33 cellular contexts compared by ENCODE assay signal in the genomic region with DNA sequence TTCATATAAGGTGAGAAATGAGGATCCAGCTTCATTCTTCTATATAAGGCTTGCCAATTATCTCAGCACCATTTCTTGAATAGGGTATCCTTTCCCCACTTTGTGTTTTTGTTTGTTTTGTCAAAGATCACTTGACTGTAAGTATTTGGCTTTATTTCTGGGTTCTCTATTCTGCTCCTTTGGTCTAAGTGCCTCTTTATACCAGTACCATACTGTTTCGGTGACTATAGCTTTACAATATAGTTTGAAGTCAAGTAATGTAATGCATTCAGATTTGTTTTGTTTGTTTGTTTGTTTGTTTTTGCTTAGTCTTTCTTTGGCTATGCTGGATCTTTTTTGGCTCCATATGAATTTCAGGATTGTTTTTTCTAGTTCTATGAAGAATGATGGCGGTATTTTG.
DNase-seq lines count a peak whose midpoint lies in the region; ATAC-seq, FAIRE-seq and TF ChIP-seq lines count a peak whose summit lies in the region.
"Had no signal": no experiment of that assay in that cellular context is flagged by ENCODE, and none has a peak within 500 bp of the region (broad histone marks: within the 10 kb centered on the region; RNA-seq: fewer than 3 reads in every experiment).

No MANE protein-coding gene starts in this region.

- H3K27ac ChIP-seq in HEK293 (ENCODE audit: extremely low read depth, low read depth, low read length), result no peak overlapping the region
- no peak overlapping the region for H3K27ac ChIP-seq in K562 (ENCODE audit: extremely low read depth, low read depth, low read length)
- H3K27ac ChIP-seq in H1 (ENCODE audit: low read depth, low read length), result no peak overlapping the region
- no peak overlapping the region for H3K27ac ChIP-seq in mesendoderm (ENCODE audit: low read depth, low read length)
- H3K27ac ChIP-seq: 22Rv1; A549; BLaER1; BLaER1 treated with 17β-estradiol and CSF1 and Interleukin-3, amounts not matched to agents 10 nM and 100 nM; C4-2B had no signal

- H3K9me1 ChIP-seq in K562 (ENCODE audit: control insufficient read depth, insufficient read depth, low read length), result no peaks in the 10 kb centered on the region

- no peaks in the 10 kb centered on the region for H3K79me1 ChIP-seq in H1 (ENCODE audit: low read depth, low read length)
- H3K79me1 ChIP-seq in mesendoderm (ENCODE audit: low read length), result no peaks in the 10 kb centered on the region

- H3K18ac ChIP-seq in H1 (ENCODE audit: extremely low read depth, low read length) (no peak overlapping the region), mesendoderm (ENCODE audit: low read length) (no peak overlapping the region)

- H2BK12ac ChIP-seq in H1 (ENCODE audit: low read depth, low read length), result no peak overlapping the region

- BruUV-seq in K562 (replicated peaks; lab: Mats Ljungman, UMichigan), result no TSS peak

- H4K5ac ChIP-seq in H1 (ENCODE audit: insufficient read length, low read depth, low read length) (no peak overlapping the region), mesendoderm (ENCODE audit: low read length) (no peak overlapping the region)

- no peak overlapping the region for H3K14ac ChIP-seq in H1 (ENCODE audit: insufficient read length)

- H2BK5ac ChIP-seq in H1 (ENCODE audit: low read depth, low read length) (no peak overlapping the region), mesendoderm (ENCODE audit: low read length) (no peak overlapping the region)

- no peak overlapping the region for H3K23ac ChIP-seq in H1 (ENCODE audit: insufficient read length)
- H3K23ac ChIP-seq in mesendoderm (ENCODE audit: low read length), result no peak overlapping the region

- no peaks in the 10 kb centered on the region for H3K23me2 ChIP-seq in H1 (ENCODE audit: low read depth, low read length)

- no peak overlapping the region for H3K4ac ChIP-seq in H1 (replicated peaks; ENCODE audit: insufficient read length, low read depth, low read length)
- H3K4ac ChIP-seq in mesendoderm (ENCODE audit: low read depth, low read length), result no peak overlapping the region

- H2BK120ac ChIP-seq in H1 (replicated peaks; ENCODE audit: low read depth, low read length) (no peak overlapping the region), mesendoderm (ENCODE audit: low read depth, low read length) (no peak overlapping the region)

- CTCF ChIA-PET in HEK293 (lab: Yijun Ruan, JAX), result interaction anchor here (0.7 to 5.1 kb wide), 2 partner anchors 16 to 26 kb away, joined by 3 to 22 read pairs; no protein-coding TSS in a partner anchor
- CTCF ChIA-PET in K562 (lab: Yijun Ruan, JAX; ENCODE audit: low intra/inter-chr PET ratio), result no interaction called here
- CTCF ChIA-PET in H1 (lab: Charles Lee; ENCODE audit: partially characterized antibody), result interaction anchor here (2.4 kb wide), 1 partner anchor 16 kb away, joined by 11 read pairs; no protein-coding TSS in a partner anchor

- H3K4me3 ChIP-seq in HEK293 (ENCODE audit: low read depth, low read length), result no peak overlapping the region
- no peak overlapping the region for H3K4me3 ChIP-seq in K562
- no peak overlapping the region for H3K4me3 ChIP-seq in H1 (ENCODE audit: extremely low read depth in 1 of 4, insufficient read depth in 2 of 4, low read depth in 3 of 4, low read length in 4 of 4)
- H3K4me3 ChIP-seq in mesendoderm (ENCODE audit: low read length), result no peak overlapping the region
- H3K4me3 ChIP-seq: A549; BLaER1; BLaER1 treated with 17β-estradiol and CSF1 and Interleukin-3, amounts not matched to agents 10 nM and 100 nM had no signal

- POLR2A ChIA-PET in HEK293 (lab: Yijun Ruan, JAX) (no interaction called here), K562 (lab: Yijun Ruan, JAX) (interaction anchor here (1.3 kb wide), 1 partner anchor 11 kb away, joined by 4 read pairs; no protein-coding TSS in a partner anchor), H1 (lab: Charles Lee; ENCODE audit: partially characterized antibody) (no interaction called here)

- 0% methylated on average over 2 of the region's 2 CpGs for WGBS in K562 (ENCODE audit: insufficient coverage, low coverage, missing lambda C conversion rate)
- WGBS in H1 (ENCODE audit: extremely low coverage in 1 of 2, insufficient coverage in 1 of 2, insufficient read length in 1 of 2, insufficient replicate concordance in 2 of 2, low coverage in 1 of 2, low lambda C conversion rate in 2 of 2, missing lambda C conversion rate in 1 of 2), 2 experiments, result 84% methylated on average over 2 of the region's 2 CpGs; no CpG with 5 or more reads in 1 of the 2 experiments
- WGBS in mesendoderm (ENCODE audit: extremely low coverage, insufficient coverage, low lambda C conversion rate), result no CpG with 5 or more reads among the region's 2 CpGs

- no peaks in the 10 kb centered on the region for H3K36me3 ChIP-seq in HEK293 (ENCODE audit: control insufficient read depth in 2 of 2, insufficient read depth in 1 of 2, low read length in 2 of 2)
- no peaks in the 10 kb centered on the region for H3K36me3 ChIP-seq in K562 (ENCODE audit: control insufficient read depth, insufficient read depth, low read length)
- no peaks in the 10 kb centered on the region for H3K36me3 ChIP-seq in H1 (ENCODE audit: control insufficient read depth in 2 of 4, insufficient read depth in 4 of 4, low read length in 3 of 4)
- H3K36me3 ChIP-seq in mesendoderm (ENCODE audit: control insufficient read depth, insufficient read depth, low read length), result no peaks in the 10 kb centered on the region
- H3K36me3 ChIP-seq: BE2C; BLaER1; BLaER1 treated with 17β-estradiol and CSF1 and Interleukin-3, amounts not matched to agents 10 nM and 100 nM had no signal

- TF ChIP-seq RAD21 in K562 (CRISPR knock-in tag; conservative IDR thresholded peaks at IDR 0.05 in 1 of 2, IDR thresholded peaks at IDR 0.05 in 1 of 2), result no peak
- no peak for TF ChIP-seq RAD21 in H1 (IDR thresholded peaks at IDR 0.05 in 1 of 2, conservative IDR thresholded peaks at IDR 0.05 in 1 of 2; ENCODE audit: low read depth in 2 of 2, low read length in 2 of 2)

- intact Hi-C loops in K562 (cut with micrococcal nuclease), result no loop called here

- no peak overlapping the region for H4K91ac ChIP-seq in H1 (replicated peaks; ENCODE audit: insufficient read length, low read length)

- no peak for ATAC-seq in K562
- no peak for ATAC-seq in HG02642 (IDR thresholded peaks at IDR 0.05; ENCODE audit: poor library complexity, unreplicated experiment)
- ATAC-seq: A549; CD8-positive, alpha-beta T cell had no signal

- no peak for TF ChIP-seq EP300 in K562 (IDR thresholded peaks at IDR 0.05; ENCODE audit: low read length)
- no peak for TF ChIP-seq EP300 in H1 (IDR thresholded peaks at IDR 0.05; ENCODE audit: borderline replicate concordance in 1 of 2, low read depth in 2 of 2, low read length in 2 of 2)

- no peak overlapping the region for H2BK20ac ChIP-seq in H1 (ENCODE audit: low read length)

- H2AK5ac ChIP-seq in H1 (ENCODE audit: low read depth, low read length), result no peak overlapping the region
- H2AK5ac ChIP-seq in mesendoderm (ENCODE audit: low read length), result no peak overlapping the region

- no peak overlapping the region for H4K8ac ChIP-seq in H1 (ENCODE audit: extremely low read depth, insufficient read depth, low read length)
- no peak overlapping the region for H4K8ac ChIP-seq in mesendoderm (ENCODE audit: low read depth, low read length)

- no peak overlapping the region for H2BK15ac ChIP-seq in H1 (ENCODE audit: low read length)
- no peak overlapping the region for H2BK15ac ChIP-seq in mesendoderm (replicated peaks; ENCODE audit: low read depth)

- H3K4me2 ChIP-seq in K562 (ENCODE audit: insufficient read depth, low read length) (no peak overlapping the region), H1 (ENCODE audit: insufficient read depth in 1 of 2, low read depth in 2 of 2, low read length in 2 of 2) (no peak overlapping the region), mesendoderm (ENCODE audit: low read length) (no peak overlapping the region)
- H3K4me2 ChIP-seq: A549; BLaER1; BLaER1 treated with 17β-estradiol and CSF1 and Interleukin-3, amounts not matched to agents 10 nM and 100 nM had no signal

- DNase-seq in K562 (ENCODE audit: extremely low read depth in 1 of 4, low spot score in 3 of 4) (no peak), H1 (ENCODE audit: low read depth in 1 of 2, low spot score in 2 of 2) (no peak), mesendoderm (no peak), AG08395 (ENCODE audit: low spot score) (no peak)
- DNase-seq: 8988T; ACHN; AML-193; BE2C; C1 segment of cervical spinal cord; Caco-2; Calu3; CD4-positive, alpha-beta memory T cell; CD4-positive, alpha-beta T cell; CD4-positive, CD25-positive, alpha-beta regulatory T cell; CD8-positive, alpha-beta memory T cell; CD8-positive, alpha-beta T cell; COR-L47; DMS 273 treated with DMSO at 0.1 percent for 48 hours; DMS153; DMS53; DMS79; DMS79 treated with DMSO at 0.1 percent for 48 hours; DND-41; EL had no signal

- H3K9ac ChIP-seq in K562 (ENCODE audit: insufficient read depth in 1 of 2, low read depth in 2 of 2, low read length in 2 of 2) (no peak overlapping the region), H1 (replicated peaks in 1 of 4; ENCODE audit: extremely low read depth in 1 of 4, low read depth in 3 of 4, low read length in 3 of 4) (no peak overlapping the region), mesendoderm (ENCODE audit: low read length) (no peak overlapping the region)
- H3K9ac ChIP-seq: BLaER1; BLaER1 treated with 17β-estradiol and CSF1 and Interleukin-3, amounts not matched to agents 10 nM and 100 nM had no signal

- H3K4me1 ChIP-seq in HEK293 (ENCODE audit: control insufficient read depth, insufficient read depth, low read length) (no peaks in the 10 kb centered on the region), K562 (replicated peaks in 1 of 2; ENCODE audit: control insufficient read depth in 2 of 2, insufficient read depth in 2 of 2, low read length in 2 of 2) (no peaks in the 10 kb centered on the region), H1 (replicated peaks in 1 of 4; ENCODE audit: control insufficient read depth in 3 of 4, insufficient read depth in 4 of 4, low read length in 3 of 4) (peaks cover 0 to 6% (median 0%) of the 10 kb centered on the region in 4 experiments; a peak in 3 of 7 replicates), mesendoderm (ENCODE audit: control insufficient read depth, low read depth, low read length) (no peaks in the 10 kb centered on the region)
- H3K4me1 ChIP-seq: A549; BE2C; BLaER1; BLaER1 treated with 17β-estradiol and CSF1 and Interleukin-3, amounts not matched to agents 10 nM and 100 nM had no signal

- no peak overlapping the region for H3K56ac ChIP-seq in H1 (replicated peaks; ENCODE audit: insufficient read length, low read depth, low read length)
- no peak overlapping the region for H3K56ac ChIP-seq in mesendoderm (ENCODE audit: low read length)

- TF ChIP-seq POLR2A in K562 (conservative IDR thresholded peaks at IDR 0.05), result no peak
- no peak for TF ChIP-seq POLR2A in H1 (IDR thresholded peaks at IDR 0.05; ENCODE audit: control extremely low read depth in 1 of 2, low read depth in 2 of 2, low read length in 2 of 2)

- no peaks in the 10 kb centered on the region for H3K9me3 ChIP-seq in HEK293 (ENCODE audit: control insufficient read depth, insufficient read depth, low read depth, low read length)
- no peaks in the 10 kb centered on the region for H3K9me3 ChIP-seq in K562 (replicated peaks; ENCODE audit: control insufficient read depth, insufficient read depth, low read depth, low read length)
- H3K9me3 ChIP-seq in H1 (ENCODE audit: insufficient read depth in 2 of 2, low read depth in 1 of 2, low read length in 1 of 2), result peaks cover 7 to 11% of the 10 kb centered on the region in 2 experiments; a peak in 2 of 4 replicates
- H3K9me3 ChIP-seq: BE2C had no signal

- H3K27me3 ChIP-seq in K562 (ENCODE audit: control insufficient read depth in 2 of 2, insufficient read depth in 2 of 2, low read length in 2 of 2) (peaks cover 24 to 34% of the 10 kb centered on the region in 2 experiments), H1 (replicated peaks in 1 of 4; ENCODE audit: control insufficient read depth in 3 of 4, extremely low read depth in 1 of 4, insufficient read depth in 3 of 4, low read length in 3 of 4) (no peaks in the 10 kb centered on the region), mesendoderm (ENCODE audit: insufficient read depth, low read length, poor library complexity) (no peaks in the 10 kb centered on the region)

- no peak for FAIRE-seq in K562 (lab: Jason Lieb, UNC)
- no peak for FAIRE-seq in H1 (lab: Jason Lieb, UNC)
- FAIRE-seq: A204.1, A549, D721Med had no signal

- H4K20me1 ChIP-seq in K562 (replicated peaks; ENCODE audit: control insufficient read depth, insufficient read depth, low read length) (peaks cover 2% of the 10 kb centered on the region), H1 (replicated peaks in 1 of 2; ENCODE audit: control insufficient read depth in 1 of 2, insufficient read depth in 2 of 2, low read length in 2 of 2) (no peaks in the 10 kb centered on the region)

- no peaks in the 10 kb centered on the region for H3K79me2 ChIP-seq in K562 (ENCODE audit: control insufficient read depth, insufficient read depth, low read length)
- H3K79me2 ChIP-seq in H1 (ENCODE audit: control insufficient read depth in 1 of 2, insufficient read depth in 2 of 2, low read length in 2 of 2), result no peaks in the 10 kb centered on the region
- no peaks in the 10 kb centered on the region for H3K79me2 ChIP-seq in mesendoderm (ENCODE audit: control insufficient read depth, insufficient read depth, low read length)

- TF ChIP-seq CTCF in HEK293 (tag by site-specific recombination; IDR thresholded peaks at IDR 0.05), result no peak
- no peak for TF ChIP-seq CTCF in K562 (IDR thresholded peaks at IDR 0.05 in 2 of 3, conservative IDR thresholded peaks at IDR 0.05 in 1 of 3; ENCODE audit: insufficient read depth in 2 of 3, low read depth in 1 of 3, low read length in 3 of 3)
- no peak for TF ChIP-seq CTCF in H1 (IDR thresholded peaks at IDR 0.05; ENCODE audit: control extremely low read depth in 1 of 3, insufficient read depth in 1 of 3, low read depth in 1 of 3, low read length in 3 of 3)

- in situ Hi-C loops in K562 (cut with MboI), result no loop called here

- H2AFZ ChIP-seq in K562 (ENCODE audit: low read depth, low read length), result no peak overlapping the region
- H2AFZ ChIP-seq in H1 (ENCODE audit: low read length), result no peak overlapping the region

Comparison
In these comparisons a context has a peak if more than half of its experiments do, and no peak if none do; other contexts are left out.
1. Of the 44 proteins assayed by ChIP-seq in both K562 and HEK293: peak only in K562: none; only in HEK293: SETDB1 and ZNF140; in both: none; in neither: 42.